Comparison of ENCODE assay signal across 1 cellular context in the genomic region with DNA sequence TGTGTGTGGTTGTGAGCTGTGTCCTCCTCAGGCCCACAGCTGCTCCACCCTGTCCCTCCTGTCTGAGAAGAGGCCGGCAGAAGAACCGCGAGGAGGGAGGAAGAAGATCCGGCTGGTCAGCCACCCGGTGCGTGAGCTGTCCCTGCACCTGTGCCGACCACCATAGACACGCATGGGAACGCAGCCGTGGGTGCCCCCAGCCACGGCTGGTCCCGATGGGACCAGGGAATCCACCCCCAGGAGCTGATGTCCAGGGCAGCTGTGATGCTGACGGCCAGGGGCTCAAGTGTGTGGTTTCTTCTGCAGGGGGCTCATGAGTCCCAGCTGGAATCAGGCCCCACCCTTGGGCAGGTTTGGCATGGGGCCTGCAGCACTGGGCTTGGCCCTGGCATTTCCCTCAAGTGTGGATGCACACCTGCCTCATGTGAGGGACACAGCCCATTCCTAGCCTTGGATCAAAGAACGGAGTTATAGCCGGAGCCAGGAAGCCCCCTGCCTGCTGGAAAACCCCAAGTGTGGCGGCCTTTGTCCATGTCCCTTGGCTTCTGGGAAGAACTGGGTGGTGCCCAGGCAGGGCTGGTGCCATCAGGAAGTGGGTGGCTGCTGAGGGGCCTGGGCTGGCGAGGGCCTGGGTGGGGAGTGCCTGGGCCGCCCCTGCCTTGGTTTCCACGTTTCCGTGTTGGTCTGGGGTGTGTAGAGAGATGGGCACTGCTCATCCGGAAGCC.
TF ChIP-seq lines count a peak whose summit lies in the region.

No MANE protein-coding gene starts in this region.

TF ChIP-seq in IMR-90, 13 proteins besides CTCF, POLR2A, EP300 and RAD21:
- TF ChIP-seq SMC3 (IDR thresholded peaks at IDR 0.05; ENCODE audit: low read depth, low read length) (no peak), BHLHE40 (IDR thresholded peaks at IDR 0.05; ENCODE audit: low read depth, low read length) (no peak), FOS (IDR thresholded peaks at IDR 0.05; ENCODE audit: low read depth, low read length) (no peak), NFE2L2 (IDR thresholded peaks at IDR 0.05; ENCODE audit: low read depth, low read length) (no peak), MAFK (IDR thresholded peaks at IDR 0.05; ENCODE audit: low read depth, low read length) (no peak), MXI1 (IDR thresholded peaks at IDR 0.05; ENCODE audit: borderline replicate concordance, low read depth, low read length) (no peak), RCOR1 (IDR thresholded peaks at IDR 0.05; ENCODE audit: insufficient replicate concordance, low read length) (no peak), RFX5 (IDR thresholded peaks at IDR 0.05; ENCODE audit: low read depth, low read length) (no peak), CEBPB (IDR thresholded peaks at IDR 0.05; ENCODE audit: low read depth, low read length) (no peak)
- TF ChIP-seq, protein P1, sequence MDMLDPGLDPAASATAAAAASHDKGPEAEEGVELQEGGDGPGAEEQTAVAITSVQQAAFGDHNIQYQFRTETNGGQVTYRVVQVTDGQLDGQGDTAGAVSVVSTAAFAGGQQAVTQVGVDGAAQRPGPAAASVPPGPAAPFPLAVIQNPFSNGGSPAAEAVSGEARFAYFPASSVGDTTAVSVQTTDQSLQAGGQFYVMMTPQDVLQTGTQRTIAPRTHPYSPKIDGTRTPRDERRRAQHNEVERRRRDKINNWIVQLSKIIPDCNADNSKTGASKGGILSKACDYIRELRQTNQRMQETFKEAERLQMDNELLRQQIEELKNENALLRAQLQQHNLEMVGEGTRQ (IDR thresholded peaks at IDR 0.05; ENCODE audit: low read depth, low read length) = no peak
